ENCODE assay signal across 9 cellular contexts in the genomic region with DNA sequence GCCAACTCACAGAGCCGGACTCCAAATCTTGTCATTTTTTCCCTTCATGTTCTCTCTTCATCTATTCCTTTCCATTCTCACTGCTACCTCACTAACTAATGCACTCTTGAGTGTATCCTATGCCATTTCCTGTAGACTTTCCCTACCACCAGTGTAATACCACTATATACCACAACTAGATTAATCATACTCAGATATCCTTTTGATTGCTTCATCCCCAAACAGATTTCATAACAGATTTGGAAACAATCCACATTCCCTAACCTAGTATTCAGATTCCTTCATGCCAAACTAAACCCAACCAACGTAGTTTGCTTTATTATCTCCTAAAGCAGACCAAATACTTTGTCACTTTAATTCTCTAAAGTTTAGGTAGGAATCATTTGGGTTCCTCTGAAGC. TPM values are rescaled to one million over a fixed set of nuclear protein-coding genes. Genes with fewer than 3 reads are reported as not detected.
DNase-seq lines count a peak whose midpoint lies in the region; ATAC-seq, FAIRE-seq and TF ChIP-seq lines count a peak whose summit lies in the region.
"Had no signal": no experiment of that assay in that cellular context is flagged by ENCODE, and none has a peak within 500 bp of the region (broad histone marks: within the 10 kb centered on the region; RNA-seq: fewer than 3 reads in every experiment).

No MANE protein-coding gene starts in this region.

- H3K27ac Mint-ChIP-seq in naive thymus-derived CD8-positive, alpha-beta T cell, result no peak overlapping the region

- ATAC-seq in upper lobe of right lung, result no peak
- no peak for ATAC-seq in naive thymus-derived CD8-positive, alpha-beta T cell

- peak overlapping the region in 2 of 10 donors; percentile 6 to 37 for H3K4me3 Mint-ChIP-seq in naive thymus-derived CD8-positive, alpha-beta T cell

- TF ChIP-seq POLR2A in GM12892 (IDR thresholded peaks at IDR 0.05; ENCODE audit: low read depth, low read length), result no peak

- no peaks in the 10 kb centered on the region for H3K9me3 Mint-ChIP-seq in naive thymus-derived CD8-positive, alpha-beta T cell

- TF ChIP-seq CTCF in astrocyte of the spinal cord (IDR thresholded peaks at IDR 0.05; ENCODE audit: low read depth, low read length) (no peak), upper lobe of right lung (IDR thresholded peaks at IDR 0.05) (peak; percentile 23)

- H3K27me3 ChIP-seq in upper lobe of right lung, result no peaks in the 10 kb centered on the region

- peak; percentile 17 for DNase-seq in DMS53 (lab: John Stamatoyannopoulos, UW)
- no peak for DNase-seq in DMS53 treated with DMSO at 0.1 percent for 48 hours (lab: John Stamatoyannopoulos, UW; ENCODE audit: unreplicated experiment)
- peak; percentile 86 for DNase-seq in astrocyte of the spinal cord (ENCODE audit: low read depth, low spot score)
- DNase-seq in kidney tubule cell (ENCODE audit: low spot score), result peak; percentile 85
- no peak for DNase-seq in upper lobe of right lung
- no peak for DNase-seq in GM12892 (ENCODE audit: insufficient read length)
- no peak for DNase-seq in naive thymus-derived CD8-positive, alpha-beta T cell
- DNase-seq in NCI-H69 (lab: John Stamatoyannopoulos, UW), result no peak
- DNase-seq: AML-193 had no signal

- no peak overlapping the region for H3K27ac ChIP-seq in upper lobe of right lung

- H3K4me1 Mint-ChIP-seq in naive thymus-derived CD8-positive, alpha-beta T cell, result peaks cover 0 to 19% (median 12%) of the 10 kb centered on the region in 4 donors

- peaks cover 13% of the 10 kb centered on the region for H3K4me1 ChIP-seq in upper lobe of right lung

- peaks cover 0 to 5% (median 0%) of the 10 kb centered on the region in 3 donors for H3K36me3 Mint-ChIP-seq in naive thymus-derived CD8-positive, alpha-beta T cell

- POLR2A ChIA-PET in naive thymus-derived CD8-positive, alpha-beta T cell (lab: Charles Lee), result no interaction called here

- no peak for FAIRE-seq in GM12892 (lab: Jason Lieb, UNC)

- intact Hi-C loops in upper lobe of right lung (cut with DNase I), result no loop called here

- H3K27me3 Mint-ChIP-seq in naive thymus-derived CD8-positive, alpha-beta T cell, result peaks cover 29 to 60% (median 42%) of the 10 kb centered on the region in 5 donors

- H3K36me3 ChIP-seq in upper lobe of right lung, result no peaks in the 10 kb centered on the region

- H3K4me3 ChIP-seq in astrocyte of the spinal cord (ENCODE audit: low read depth, low read length) (no peak overlapping the region), upper lobe of right lung (no peak overlapping the region)

- H3K9me3 ChIP-seq in upper lobe of right lung, result no peaks in the 10 kb centered on the region

- in situ Hi-C loops in astrocyte of the spinal cord (cut with HindIII; ENCODE audit: low sequenced_read_pairs), result no loop called here

RNA-seq across cellular contexts. Expression of gene PLOD2, which starts 2.6 kb away (rescaled TPM):
- 23.7 TPM for total RNA-seq in upper lobe of right lung
- polyA plus RNA-seq in GM12892 (2012; ENCODE audit: missing spikeins), result 1.4 TPM
- total RNA-seq in naive thymus-derived CD8-positive, alpha-beta T cell, result not detected
- polyA plus RNA-seq in naive thymus-derived CD8-positive, alpha-beta T cell, result not detected

Comparison
In these comparisons a context has a peak if more than half of its experiments do, and no peak if none do; other contexts are left out.
1. DNase-seq: peak in DMS53 (single experiment), astrocyte of the spinal cord (single experiment) and kidney tubule cell (single experiment); none in DMS53 treated with DMSO at 0.1 percent for 48 hours (single experiment), upper lobe of right lung (single experiment), GM12892 (single experiment), naive thymus-derived CD8-positive, alpha-beta T cell (0 of 10) and NCI-H69 (single experiment).
2. RNA of gene PLOD2, which starts 2.6 kb away (total RNA-seq): 23.7 TPM in upper lobe of right lung (single experiment); not detected in naive thymus-derived CD8-positive, alpha-beta T cell; every median in the first group is over 10 times any median in the second.